Comparison of ENCODE assay signal across 8 cellular contexts in genomic region chr13:111202745-111203144, GRCh38.
DNase-seq lines count a peak whose midpoint lies in the region; ATAC-seq and TF ChIP-seq lines count a peak whose summit lies in the region.

No MANE protein-coding gene starts in this region.

- H3K27ac Mint-ChIP-seq in activated T-cell treated with anti-CD3 and anti-CD28 coated beads, Interleukin-2, amount 50 U/mL, for 72 hours = peak overlapping the region; percentile 59

- H3K4me3 ChIP-seq in choroid plexus epithelial cell (ENCODE audit: low read depth, low read length) = peak overlapping the region; percentile 57

- peak; percentile 46 to 73 for ATAC-seq in activated T-cell treated with anti-CD3 and anti-CD28 coated beads, Interleukin-2, amount 50 U/mL, for 72 hours (replicated peaks in 1 of 2)
- ATAC-seq in HG02610 (IDR thresholded peaks at IDR 0.05; ENCODE audit: unreplicated experiment) = peak; percentile 76

- peaks cover 5 to 15% of the 10 kb centered on the region in 2 donors for H3K36me3 Mint-ChIP-seq in activated T-cell treated with anti-CD3 and anti-CD28 coated beads, Interleukin-2, amount 50 U/mL, for 72 hours (ENCODE audit: insufficient read depth in 2 of 2)

- TF ChIP-seq CTCF in choroid plexus epithelial cell (conservative IDR thresholded peaks at IDR 0.05; ENCODE audit: low read depth, low read length) = no peak

- H3K9me3 Mint-ChIP-seq in activated T-cell treated with anti-CD3 and anti-CD28 coated beads, Interleukin-2, amount 50 U/mL, for 72 hours = no peaks in the 10 kb centered on the region

- H3K27me3 Mint-ChIP-seq in activated T-cell treated with anti-CD3 and anti-CD28 coated beads, Interleukin-2, amount 50 U/mL, for 72 hours (ENCODE audit: low read depth) = no peaks in the 10 kb centered on the region

- H3K4me3 Mint-ChIP-seq in activated T-cell treated with anti-CD3 and anti-CD28 coated beads, Interleukin-2, amount 50 U/mL, for 72 hours = peak overlapping the region; percentile 41 to 52

- peaks cover 65% of the 10 kb centered on the region for H3K4me1 Mint-ChIP-seq in activated T-cell treated with anti-CD3 and anti-CD28 coated beads, Interleukin-2, amount 50 U/mL, for 72 hours (ENCODE audit: low read depth)

- no peak for DNase-seq in activated T-cell treated with anti-CD3 and anti-CD28 coated beads, Interleukin-2, amount 50 U/mL, for 72 hours
- DNase-seq in activated T-cell treated with anti-CD3 and anti-CD28 coated beads, Interleukin-2, amount 50 U/mL, for 48 hours = no peak
- DNase-seq in NCI-H2029 (lab: John Stamatoyannopoulos, UW) (peak; percentile 89), choroid plexus epithelial cell (ENCODE audit: low read depth) (peak; percentile 96), myocyte (ENCODE audit: low read depth) (peak; percentile 77), NCI-H524 (lab: John Stamatoyannopoulos, UW) (no peak)
- no peak for DNase-seq in stimulated activated CD4-positive, alpha-beta T cell treated with anti-CD3 and anti-CD28 coated beads, Interleukin-2, amount 100 ng/mL, for 24 hours

Comparison
In these comparisons a context has a peak if more than half of its experiments do, and no peak if none do; other contexts are left out.
1. DNase-seq: peak in NCI-H2029 (single experiment), choroid plexus epithelial cell (single experiment) and myocyte (single experiment); none in activated T-cell treated with anti-CD3 and anti-CD28 coated beads, Interleukin-2, amount 50 U/mL, for 72 hours (0 of 2), activated T-cell treated with anti-CD3 and anti-CD28 coated beads, Interleukin-2, amount 50 U/mL, for 48 hours (0 of 2), NCI-H524 (0 of 2) and stimulated activated CD4-positive, alpha-beta T cell treated with anti-CD3 and anti-CD28 coated beads, Interleukin-2, amount 100 ng/mL, for 24 hours (0 of 2).